In genomic region chr1:162632234-162632666, GRCh38 we compare ENCODE assay signal across 9 cellular contexts. TPM values are rescaled to one million over a fixed set of nuclear protein-coding genes. Genes with fewer than 3 reads are reported as not detected.
DNase-seq lines count a peak whose midpoint lies in the region; ATAC-seq, FAIRE-seq and TF ChIP-seq lines count a peak whose summit lies in the region.
"Had no signal": no experiment of that assay in that cellular context is flagged by ENCODE, and none has a peak within 500 bp of the region (broad histone marks: within the 10 kb centered on the region; RNA-seq: fewer than 3 reads in every experiment).

Gene DDR2, plus strand, starts transcription at chr1:162632464. Its CDS starts 86,600 bp downstream, at chr1:162719064.

- TF ChIP-seq CTCF in upper lobe of right lung (IDR thresholded peaks at IDR 0.05), result no peak
- TF ChIP-seq CTCF in D721Med (IDR thresholded peaks at IDR 0.05; ENCODE audit: insufficient read depth, missing control alignments), result no peak

- FAIRE-seq in D721Med (lab: Jason Lieb, UNC), result no peak
- FAIRE-seq: keratinocyte had no signal

- peak; percentile 38 for ATAC-seq in upper lobe of right lung

- no peaks in the 10 kb centered on the region for H3K27me3 ChIP-seq in upper lobe of right lung

- no peaks in the 10 kb centered on the region for H3K36me3 ChIP-seq in upper lobe of right lung

- in situ Hi-C loops in KBM-7 (cut with MboI; ENCODE audit: low pct_unique_long_range_greater_than_20kb, low sequenced_read_pairs), result no loop called here

- H3K4me3 ChIP-seq in upper lobe of right lung, result peak within 1 kb of the TSS; percentile 51

- intact Hi-C loops in upper lobe of right lung (cut with DNase I), result no loop called here

- H3K27ac ChIP-seq in upper lobe of right lung, result peak within 1 kb of the TSS; percentile 70

- peaks cover 9% of the 10 kb centered on the region for H3K4me1 ChIP-seq in upper lobe of right lung

- H3K9me3 ChIP-seq in upper lobe of right lung, result no peaks in the 10 kb centered on the region

- peak; percentile 96 for DNase-seq in LHCN-M2 (ENCODE audit: low read depth)
- DNase-seq in dedifferentiated amniotic fluid mesenchymal stem cell (ENCODE audit: extremely low spot score), result peak; percentile 98
- no peak for DNase-seq in mesenteric fat pad (ENCODE audit: low spot score)
- DNase-seq in upper lobe of right lung, result no peak
- no peak for DNase-seq in SKM-1 treated with dmso at 0.1 percent for 144 hours (lab: John Stamatoyannopoulos, UW; ENCODE audit: unreplicated experiment)
- DNase-seq in D721Med (ENCODE audit: insufficient read length, low spot score), result no peak
- DNase-seq in HPDE6-E6E7 (ENCODE audit: extremely low spot score), result no peak
- DNase-seq in KBM-7, result no peak

RNA-seq across cellular contexts. Expression of gene DDR2, which starts in this region (rescaled TPM):
- total RNA-seq in LHCN-M2 (2014; rRNA removed), result 55.3 and 73.1 TPM in 2 replicates
- polyA plus RNA-seq in LHCN-M2 (2012), result 16.0 TPM
- 187 TPM for total RNA-seq in mesenteric fat pad
- total RNA-seq in upper lobe of right lung, result 44.6 TPM

Comparison
In these comparisons a context has a peak if more than half of its experiments do, and no peak if none do; other contexts are left out.
1. DNase-seq: peak in LHCN-M2 (single experiment) and dedifferentiated amniotic fluid mesenchymal stem cell (single experiment); none in mesenteric fat pad (single experiment), upper lobe of right lung (single experiment), SKM-1 treated with dmso at 0.1 percent for 144 hours (single experiment), D721Med (single experiment), HPDE6-E6E7 (single experiment) and KBM-7 (single experiment).